ENCODE assay signal across 1 cellular context in the genomic region with DNA sequence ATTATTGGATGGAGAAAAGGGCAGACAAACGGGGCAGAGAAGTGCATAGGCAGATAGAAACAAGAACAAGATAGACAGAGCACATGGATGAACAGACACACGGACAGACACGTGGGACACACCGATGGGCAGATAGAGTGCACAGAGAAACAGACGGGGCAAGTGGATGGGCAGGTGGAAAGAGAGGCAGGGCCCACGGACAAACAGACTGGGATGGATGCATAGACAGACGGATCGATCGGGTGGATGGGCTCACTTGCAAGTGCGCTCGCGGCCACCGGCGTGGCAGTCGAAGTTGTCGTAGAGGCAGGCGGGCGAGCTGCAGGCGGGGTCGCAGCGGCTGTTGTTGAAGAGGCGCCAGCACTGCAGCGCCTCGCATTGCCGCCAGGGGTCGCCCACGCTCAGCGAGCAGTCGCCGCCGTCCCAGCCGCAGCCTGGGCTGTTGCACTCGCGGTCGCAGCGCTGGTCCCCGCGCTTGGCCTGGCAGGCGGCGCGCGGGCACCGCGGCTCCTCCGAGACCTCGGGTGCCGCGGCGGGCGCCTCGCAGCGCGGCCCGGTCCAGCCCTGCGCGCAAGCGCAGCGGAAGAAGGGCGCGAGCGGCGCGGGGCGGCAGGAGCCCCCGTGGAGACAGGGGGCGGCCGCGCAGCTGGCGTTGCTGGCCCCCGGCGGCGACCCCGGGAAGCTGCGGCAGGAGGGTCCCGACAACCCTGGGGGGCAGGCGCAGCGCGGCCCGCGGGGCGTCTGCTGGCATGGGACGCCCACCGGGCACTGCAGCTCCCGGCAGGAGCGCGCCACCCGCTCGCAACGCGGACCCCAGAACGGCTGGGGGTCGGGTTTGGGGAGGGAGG.
TF ChIP-seq lines count a peak whose summit lies in the region.

No MANE protein-coding gene starts in this region.

TF ChIP-seq in HepG2, 621 proteins besides CTCF, POLR2A, EP300 and RAD21 (continued from another document):
- TF ChIP-seq, protein P1, sequence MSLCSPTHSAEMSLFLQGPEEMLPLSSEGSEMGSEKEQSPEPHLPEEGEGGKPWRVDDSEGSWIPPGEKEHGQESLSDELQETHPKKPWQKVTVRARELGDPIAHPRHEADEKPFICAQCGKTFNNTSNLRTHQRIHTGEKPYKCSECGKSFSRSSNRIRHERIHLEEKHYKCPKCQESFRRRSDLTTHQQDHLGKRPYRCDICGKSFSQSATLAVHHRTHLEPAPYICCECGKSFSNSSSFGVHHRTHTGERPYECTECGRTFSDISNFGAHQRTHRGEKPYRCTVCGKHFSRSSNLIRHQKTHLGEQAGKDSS (CRISPR knock-in tag; IDR thresholded peaks at IDR 0.05; ENCODE audit: borderline replicate concordance, low read depth), result peak; percentile 52; the same call in 1 of the 2 replicates
- TF ChIP-seq, protein P2, sequence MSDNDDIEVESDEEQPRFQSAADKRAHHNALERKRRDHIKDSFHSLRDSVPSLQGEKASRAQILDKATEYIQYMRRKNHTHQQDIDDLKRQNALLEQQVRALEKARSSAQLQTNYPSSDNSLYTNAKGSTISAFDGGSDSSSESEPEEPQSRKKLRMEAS (IDR thresholded peaks at IDR 0.05), result peak; percentile 61; the same call in 1 of the 2 replicates
- TF ChIP-seq HMGXB4 (CRISPR knock-in tag; IDR thresholded peaks at IDR 0.05; ENCODE audit: borderline replicate concordance in 1 of 2, low read depth in 1 of 2) (peak; percentile 61 to 86; a peak in 3 of 4 replicates), ETS1 (CRISPR knock-in tag; IDR thresholded peaks at IDR 0.05) (no peak), HINFP (CRISPR knock-in tag; IDR thresholded peaks at IDR 0.05; ENCODE audit: low read depth) (no peak), ZNF883 (CRISPR knock-in tag; IDR thresholded peaks at IDR 0.05; ENCODE audit: not compliant biosample characterization) (peak; percentile 56), MAZ (IDR thresholded peaks at IDR 0.05; ENCODE audit: borderline replicate concordance, low read depth, low read length) (0 out of 2 replicates have a peak, but pooled peaks have one; percentile 27), MAZ (CRISPR knock-in tag; IDR thresholded peaks at IDR 0.05; ENCODE audit: low read depth) (peak; percentile 63; the same call in 1 of the 2 replicates), HNRNPLL (IDR thresholded peaks at IDR 0.05; ENCODE audit: low read depth, low read length, poor library complexity, severe bottlenecking) (peak; percentile 63), IKZF4 (CRISPR knock-in tag; IDR thresholded peaks at IDR 0.05; ENCODE audit: borderline replicate concordance, low read depth, not compliant biosample characterization) (peak; percentile 48), STAT5B (CRISPR knock-in tag; IDR thresholded peaks at IDR 0.05) (no peak), ZNF556 (CRISPR knock-in tag; IDR thresholded peaks at IDR 0.05; ENCODE audit: borderline replicate concordance) (0 out of 2 replicates have a peak, but pooled peaks have one; percentile 32)
